8 cellular contexts compared by ENCODE assay signal in genomic region chr7:112411186-112411795, GRCh38. TPM values are rescaled to one million over a fixed set of nuclear protein-coding genes. Genes with fewer than 3 reads are reported as not detected.
DNase-seq lines count a peak whose midpoint lies in the region; ATAC-seq and TF ChIP-seq lines count a peak whose summit lies in the region.

No MANE protein-coding gene starts in this region.

- no peaks in the 10 kb centered on the region for H3K9me2 ChIP-seq in neural cell (ENCODE audit: insufficient read depth, low read length)

- peak; percentile 40 for TF ChIP-seq CTCF in GM06990 (IDR thresholded peaks at IDR 0.05; ENCODE audit: insufficient read depth, low read length, poor library complexity, severe bottlenecking)
- TF ChIP-seq CTCF in endodermal cell (conservative IDR thresholded peaks at IDR 0.05), result peak; percentile 74
- TF ChIP-seq CTCF in neural cell (IDR thresholded peaks at IDR 0.05; ENCODE audit: poor library complexity, severe bottlenecking), result peak; percentile 75

- H3K9me3 ChIP-seq in endodermal cell (ENCODE audit: control insufficient read depth, low read length), result no peaks in the 10 kb centered on the region
- H3K9me3 ChIP-seq in neural cell (ENCODE audit: low read length), result no peaks in the 10 kb centered on the region

- DNase-seq in GM06990 (ENCODE audit: extremely low read depth, insufficient read length) (no peak), NCI-H446 (lab: John Stamatoyannopoulos, UW) (peak; percentile 6 to 58), endodermal cell (no peak), HuH-7 (ENCODE audit: low spot score) (no peak)
- no peak for DNase-seq in NK-92 treated with Interleukin-12 subunit alpha and Interleukin-12 subunit beta, amount 100 ng/mL, for 24 hours (lab: John Stamatoyannopoulos, UW)
- no peak for DNase-seq in central memory CD4-positive, alpha-beta T cell

- no peaks in the 10 kb centered on the region for H4K20me1 ChIP-seq in neural cell (ENCODE audit: insufficient read depth)

- TF ChIP-seq EP300 in neural cell (conservative IDR thresholded peaks at IDR 0.05; ENCODE audit: poor library complexity, severe bottlenecking), result no peak

- H3K27me3 Mint-ChIP-seq in endodermal cell (ENCODE audit: insufficient read depth), result peaks cover 2% of the 10 kb centered on the region

- H3K27ac ChIP-seq in endodermal cell (ENCODE audit: low read depth, low read length) (no peak overlapping the region), neural cell (ENCODE audit: low read length) (no peak overlapping the region)

- peak; percentile 81 for TF ChIP-seq RAD21 in neural cell (conservative IDR thresholded peaks at IDR 0.05)

- H2AFZ ChIP-seq in neural cell (ENCODE audit: low read depth, low read length), result no peak overlapping the region

- H3K36me3 ChIP-seq in GM06990 (ENCODE audit: control insufficient read depth, insufficient read depth, low read length) (no peaks in the 10 kb centered on the region), endodermal cell (ENCODE audit: control insufficient read depth, insufficient read depth, low read length) (no peaks in the 10 kb centered on the region), neural cell (ENCODE audit: insufficient read depth, low read length) (no peaks in the 10 kb centered on the region)

- no peak overlapping the region for H3K27ac Mint-ChIP-seq in endodermal cell

- H3K4me1 Mint-ChIP-seq in endodermal cell, result peaks cover 35% of the 10 kb centered on the region

- H3F3A ChIP-seq in neural cell (ENCODE audit: insufficient read depth, low read length, poor library complexity, severe bottlenecking), result no peaks in the 10 kb centered on the region

- H3K79me2 ChIP-seq in neural cell (replicated peaks; ENCODE audit: insufficient read depth, low read length), result no peaks in the 10 kb centered on the region

- H3K9ac ChIP-seq in endodermal cell (ENCODE audit: extremely low read depth, low read length, poor library complexity, severe bottlenecking) (no peak overlapping the region), neural cell (ENCODE audit: low read length) (no peak overlapping the region)

- no peaks in the 10 kb centered on the region for H3K9me3 Mint-ChIP-seq in endodermal cell

- no peak overlapping the region for H3K4me2 ChIP-seq in neural cell (ENCODE audit: low read length)

- H3K4me3 ChIP-seq in GM06990 (replicated peaks; ENCODE audit: low read depth, low read length) (no peak overlapping the region), endodermal cell (ENCODE audit: low read length) (no peak overlapping the region), neural cell (ENCODE audit: low read length) (no peak overlapping the region)

- WGBS in endodermal cell (ENCODE audit: insufficient coverage in 1 of 2, insufficient read length in 1 of 2), 2 experiments, result 71 to 79% methylated on average over 3 to 7 of the region's 7 CpGs

- H3K4me3 Mint-ChIP-seq in endodermal cell, result no peak overlapping the region

- H3K27me3 ChIP-seq in GM06990 (replicated peaks; ENCODE audit: control insufficient read depth, insufficient read depth, low read length), result no peaks in the 10 kb centered on the region; the same call in 1 of the 2 replicates
- no peaks in the 10 kb centered on the region for H3K27me3 ChIP-seq in endodermal cell (ENCODE audit: control insufficient read depth, insufficient read depth, low read length, poor library complexity, severe bottlenecking)
- no peaks in the 10 kb centered on the region for H3K27me3 ChIP-seq in neural cell (ENCODE audit: insufficient read depth, low read depth, low read length)

- no peak for ATAC-seq in HG03442 (IDR thresholded peaks at IDR 0.05; ENCODE audit: unreplicated experiment)

- peaks cover 3% of the 10 kb centered on the region for H3K4me1 ChIP-seq in endodermal cell (ENCODE audit: control insufficient read depth, insufficient read depth, low read length)

- no peaks in the 10 kb centered on the region for H3K36me3 Mint-ChIP-seq in endodermal cell (ENCODE audit: low read depth)

TF ChIP-seq in neural cell, 6 proteins besides CTCF, POLR2A, EP300 and RAD21:
- TF ChIP-seq POLR2AphosphoS5 (IDR thresholded peaks at IDR 0.05), result no peak
- TF ChIP-seq MXI1 (conservative IDR thresholded peaks at IDR 0.05; ENCODE audit: poor library complexity, severe bottlenecking), result no peak
- TF ChIP-seq SMC3 (conservative IDR thresholded peaks at IDR 0.05; ENCODE audit: poor library complexity), result peak; percentile 75
- no peak for TF ChIP-seq REST (IDR thresholded peaks at IDR 0.05; ENCODE audit: borderline replicate concordance)
- no peak for TF ChIP-seq EZH2 (IDR thresholded peaks at IDR 0.05; ENCODE audit: borderline replicate concordance, insufficient read depth, low read length, poor library complexity, severe bottlenecking)
- TF ChIP-seq TAF1 (IDR thresholded peaks at IDR 0.05; ENCODE audit: low read depth), result no peak

RNA-seq across cellular contexts. Expression of gene IFRD1, which starts 39.0 kb away (rescaled TPM):
- total RNA-seq in endodermal cell, result 10 to 100 TPM; 54.3 to 57.6 TPM
- 56.9 TPM for polyA plus RNA-seq in endodermal cell (2013, experiment 1 of 2)
- 47.7 TPM for polyA plus RNA-seq in endodermal cell (2013, experiment 2 of 2)
- polyA plus RNA-seq in neural cell, result 249 and 270 TPM in 2 replicates
- 173 and 181 TPM in 2 replicates for polyA minus RNA-seq in neural cell

Comparison
In these comparisons a context has a peak if more than half of its experiments do, and no peak if none do; other contexts are left out.
1. DNase-seq: peak in NCI-H446 (2 of 2); none in GM06990 (single experiment), endodermal cell (single experiment), NK-92 treated with Interleukin-12 subunit alpha and Interleukin-12 subunit beta, amount 100 ng/mL, for 24 hours (single experiment), central memory CD4-positive, alpha-beta T cell (single experiment) and HuH-7 (single experiment).
2. Peak in every context shown above with its lines, with median percentiles within 50 percentile points of each other: CTCF ChIP-seq.